Comparison of ENCODE assay signal across 13 cellular contexts in the genomic region with DNA sequence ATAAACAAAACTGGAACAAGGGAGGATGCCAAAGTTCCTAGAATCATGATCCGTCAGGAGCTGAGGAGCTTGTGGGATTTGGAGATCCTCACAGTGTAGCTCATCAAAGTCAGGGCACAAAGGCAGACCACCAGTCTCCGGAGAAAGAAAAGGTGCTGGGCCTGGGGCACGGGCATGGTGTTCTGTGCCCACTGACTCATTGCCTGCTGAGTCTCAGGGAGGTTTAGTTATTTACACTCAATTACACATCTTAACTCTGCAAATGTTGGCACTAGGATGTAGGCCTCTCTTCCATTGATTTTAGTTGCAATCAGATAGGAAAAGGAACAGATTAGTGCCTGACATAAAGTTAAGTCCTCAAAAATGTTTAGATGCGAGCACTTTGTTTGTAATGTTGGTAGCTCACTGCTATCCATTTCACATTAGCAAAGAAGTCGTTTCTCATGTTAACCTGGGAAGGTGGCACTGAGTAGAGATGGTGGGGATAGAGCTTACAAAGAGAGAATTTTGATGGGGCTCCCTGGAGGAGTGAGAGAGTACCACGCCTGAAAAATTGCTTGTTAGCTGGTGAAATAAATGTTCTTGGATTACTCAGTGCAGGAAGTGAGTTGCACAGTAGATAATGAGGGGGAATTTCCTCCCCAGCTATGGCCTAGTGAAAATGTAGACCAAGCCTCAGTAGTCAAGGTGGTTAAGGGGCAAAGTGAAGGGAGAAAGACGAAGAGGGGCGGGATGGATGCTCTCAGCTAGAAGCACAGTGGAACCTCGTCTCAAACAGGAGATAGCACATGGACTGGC.
DNase-seq lines count a peak whose midpoint lies in the region; ATAC-seq and TF ChIP-seq lines count a peak whose summit lies in the region.
"Had no signal": no experiment of that assay in that cellular context is flagged by ENCODE, and none has a peak within 500 bp of the region (broad histone marks: within the 10 kb centered on the region; RNA-seq: fewer than 3 reads in every experiment).

No MANE protein-coding gene starts in this region.

- ATAC-seq in GM18502 (IDR thresholded peaks at IDR 0.05; ENCODE audit: poor library complexity, unreplicated experiment), result no peak
- no peak for ATAC-seq in HG03342 (IDR thresholded peaks at IDR 0.05; ENCODE audit: unreplicated experiment)
- ATAC-seq: CD8-positive, alpha-beta T cell; WTC11 had no signal

- TF ChIP-seq CTCF in osteocyte (IDR thresholded peaks at IDR 0.05), result no peak
- TF ChIP-seq CTCF in GM10248 (IDR thresholded peaks at IDR 0.05; ENCODE audit: control extremely low read depth, extremely low read depth, low read depth, missing control alignments), result no peak

- H3K9me3 Mint-ChIP-seq in osteocyte (ENCODE audit: unreplicated experiment), result peaks cover 10% of the 10 kb centered on the region

- H3K36me3 Mint-ChIP-seq in osteocyte (ENCODE audit: unreplicated experiment), result no peaks in the 10 kb centered on the region
- H3K36me3 Mint-ChIP-seq: CD8-positive, alpha-beta T cell had no signal

- H3K4me3 Mint-ChIP-seq in osteocyte (ENCODE audit: unreplicated experiment), result peak overlapping the region; percentile 5
- H3K4me3 Mint-ChIP-seq: CD8-positive, alpha-beta T cell; WTC11 had no signal

- H3K27ac Mint-ChIP-seq in osteocyte (ENCODE audit: unreplicated experiment), result peak overlapping the region; percentile 64
- H3K27ac Mint-ChIP-seq: CD8-positive, alpha-beta T cell; WTC11 had no signal

- no peaks in the 10 kb centered on the region for H3K27me3 Mint-ChIP-seq in osteocyte (ENCODE audit: unreplicated experiment)

- POLR2A ChIA-PET in GM10248 (lab: Yijun Ruan, JAX), result no interaction called here

- DNase-seq in EL, result peak; percentile 44
- peak; percentile 33 for DNase-seq in NOMO-1 treated with DMSO at 0.1 percent for 48 hours (lab: John Stamatoyannopoulos, UW; ENCODE audit: unreplicated experiment)
- DNase-seq in dermis microvascular lymphatic vessel endothelial cell (ENCODE audit: low read depth in 2 of 2), result peak; percentile 15 to 76
- DNase-seq in osteocyte (ENCODE audit: extremely low spot score, unreplicated experiment), result no peak
- no peak for DNase-seq in GM10248 (ENCODE audit: extremely low spot score)
- DNase-seq in SK-N-DZ (ENCODE audit: low spot score), result no peak
- DNase-seq: activated naive CD4-positive, alpha-beta T cell; CD8-positive, alpha-beta T cell; GOT3; NCI-H1105 treated with DMSO at 0.1 percent for 48 hours had no signal

- CTCF ChIA-PET in GM10248 (lab: Yijun Ruan, JAX), result interaction anchor here (1.2 kb wide), 1 partner anchor 10 kb away, joined by 4 read pairs; no protein-coding TSS in a partner anchor

- H3K4me1 Mint-ChIP-seq in osteocyte (ENCODE audit: unreplicated experiment), result peaks cover 50% of the 10 kb centered on the region

Comparison
In these comparisons a context has a peak if more than half of its experiments do, and no peak if none do; other contexts are left out.
1. DNase-seq: peak in EL (single experiment), NOMO-1 treated with DMSO at 0.1 percent for 48 hours (single experiment) and dermis microvascular lymphatic vessel endothelial cell (2 of 2); none in osteocyte (single experiment), GM10248 (single experiment) and SK-N-DZ (single experiment).